15 cellular contexts compared by ENCODE assay signal in genomic region chr9:94929373-94929764, GRCh38.
DNase-seq lines count a peak whose midpoint lies in the region; ATAC-seq and TF ChIP-seq lines count a peak whose summit lies in the region.
"Had no signal": no experiment of that assay in that cellular context is flagged by ENCODE, and none has a peak within 500 bp of the region (broad histone marks: within the 10 kb centered on the region; RNA-seq: fewer than 3 reads in every experiment).

No MANE protein-coding gene starts in this region.

- ATAC-seq in left cardiac atrium (peak; percentile 64 to 65), psoas muscle (peak in 3 of 4 donors; percentile 39 to 56 (median 49))
- ATAC-seq in activated T-cell treated with anti-CD3 and anti-CD28 coated beads, Interleukin-2, amount 50 U/mL, for 72 hours (replicated peaks in 1 of 2) = no peak

- H3K27me3 Mint-ChIP-seq in activated T-cell treated with anti-CD3 and anti-CD28 coated beads, Interleukin-2, amount 50 U/mL, for 72 hours (ENCODE audit: low read depth) = no peaks in the 10 kb centered on the region
- H3K27me3 Mint-ChIP-seq: activated CD4-positive, alpha-beta T cell treated with anti-CD3 and anti-CD28 coated beads, Interleukin-2, amount 10 ng/mL, durations not matched to agents 7 days and 5 days; B cell had no signal

- TF ChIP-seq CTCF in cardiac fibroblast (IDR thresholded peaks at IDR 0.05; ENCODE audit: low read depth, low read length) = no peak
- TF ChIP-seq CTCF in psoas muscle (IDR thresholded peaks at IDR 0.05) = no peak

- intact Hi-C loops in left cardiac atrium (cut with DNase I) (no loop called here), psoas muscle (cut with DNase I) (no loop called here)

- H3K9me3 ChIP-seq in psoas muscle = no peaks in the 10 kb centered on the region

- no peaks in the 10 kb centered on the region for H3K36me3 Mint-ChIP-seq in activated T-cell treated with anti-CD3 and anti-CD28 coated beads, Interleukin-2, amount 50 U/mL, for 72 hours (ENCODE audit: insufficient read depth in 2 of 2)

- H3K27ac ChIP-seq in psoas muscle = peak overlapping the region; percentile 58

- H3K4me3 Mint-ChIP-seq in activated T-cell treated with anti-CD3 and anti-CD28 coated beads, Interleukin-2, amount 50 U/mL, for 72 hours = no peak overlapping the region
- H3K4me3 Mint-ChIP-seq: activated CD4-positive, alpha-beta T cell treated with anti-CD3 and anti-CD28 coated beads, Interleukin-2, amount 10 ng/mL, durations not matched to agents 7 days and 5 days; B cell; T-helper 1 cell treated with Interleukin-12 subunit alpha and Interleukin-12 subunit beta and Interleukin-4 antibody, amounts not matched to agents 30 μg/mL and 1 μg/mL, for 36 hours had no signal

- DNase-seq in HT1080 (ENCODE audit: low read depth) (peak; percentile 94), cardiac fibroblast (ENCODE audit: low read depth in 2 of 2) (peak; percentile 86 to 97), left cardiac atrium (peak; percentile 79), psoas muscle (peak in 1 of 2 donors; percentile 44), amygdala (lab: John Stamatoyannopoulos, UW) (no peak), NCI-H1694 treated with DMSO at 0.1 percent for 48 hours (lab: John Stamatoyannopoulos, UW) (no peak), pons (ENCODE audit: low spot score) (no peak)
- no peak for DNase-seq in activated T-cell treated with anti-CD3 and anti-CD28 coated beads, Interleukin-2, amount 50 U/mL, for 72 hours
- DNase-seq: activated CD4-positive, alpha-beta T cell treated with anti-CD3 and anti-CD28 coated beads, Interleukin-2, amount 10 ng/mL, durations not matched to agents 7 days and 5 days; foreskin fibroblast; NCI-H2171 treated with DMSO at 0.1 percent for 48 hours; occipital lobe; stimulated activated CD4-positive, alpha-beta T cell treated with anti-CD3 and anti-CD28 coated beads, Interleukin-1b, Interleukin-23, amount 100 ng/mL, for 48 hours had no signal

- 81 to 90% (median 83%) methylated on average over 10 of the region's 10 CpGs for WGBS in psoas muscle, 3 donors

- H3K4me1 ChIP-seq in psoas muscle = no peaks in the 10 kb centered on the region

- H3K9me3 Mint-ChIP-seq in activated T-cell treated with anti-CD3 and anti-CD28 coated beads, Interleukin-2, amount 50 U/mL, for 72 hours = no peaks in the 10 kb centered on the region
- H3K9me3 Mint-ChIP-seq: activated CD4-positive, alpha-beta T cell treated with anti-CD3 and anti-CD28 coated beads, Interleukin-2, amount 10 ng/mL, durations not matched to agents 7 days and 5 days; T-helper 1 cell treated with Interleukin-12 subunit alpha and Interleukin-12 subunit beta and Interleukin-4 antibody, amounts not matched to agents 30 μg/mL and 1 μg/mL, for 36 hours had no signal

- H3K4me3 ChIP-seq in cardiac fibroblast (replicated peaks in 1 of 2; ENCODE audit: low read depth in 2 of 2, low read length in 2 of 2) (no peak overlapping the region), psoas muscle (no peak overlapping the region)

- H3K27me3 ChIP-seq in psoas muscle (ENCODE audit: insufficient read depth in 3 of 3, low read length in 2 of 3) = no peaks in the 10 kb centered on the region

- H3K36me3 ChIP-seq in psoas muscle (ENCODE audit: insufficient read depth in 1 of 2, low read depth in 1 of 2) = no peaks in the 10 kb centered on the region

- no peaks in the 10 kb centered on the region for H3K4me1 Mint-ChIP-seq in activated T-cell treated with anti-CD3 and anti-CD28 coated beads, Interleukin-2, amount 50 U/mL, for 72 hours (ENCODE audit: low read depth)
- H3K4me1 Mint-ChIP-seq: activated CD4-positive, alpha-beta T cell treated with anti-CD3 and anti-CD28 coated beads, Interleukin-2, amount 10 ng/mL, durations not matched to agents 7 days and 5 days; B cell had no signal

- H3K27ac Mint-ChIP-seq in activated T-cell treated with anti-CD3 and anti-CD28 coated beads, Interleukin-2, amount 50 U/mL, for 72 hours = no peak overlapping the region
- H3K27ac Mint-ChIP-seq: activated CD4-positive, alpha-beta T cell treated with anti-CD3 and anti-CD28 coated beads, Interleukin-2, amount 10 ng/mL, durations not matched to agents 7 days and 5 days; B cell; T-helper 1 cell treated with Interleukin-12 subunit alpha and Interleukin-12 subunit beta and Interleukin-4 antibody, amounts not matched to agents 30 μg/mL and 1 μg/mL, for 36 hours had no signal

Comparison
In these comparisons a context has a peak if more than half of its experiments do, and no peak if none do; other contexts are left out.
1. DNase-seq: peak in HT1080 (single experiment), cardiac fibroblast (2 of 2) and left cardiac atrium (single experiment); none in amygdala (0 of 56), activated T-cell treated with anti-CD3 and anti-CD28 coated beads, Interleukin-2, amount 50 U/mL, for 72 hours (0 of 2), NCI-H1694 treated with DMSO at 0.1 percent for 48 hours (single experiment) and pons (single experiment).
2. ATAC-seq: peak in left cardiac atrium (2 of 2) and psoas muscle (3 of 4); none in activated T-cell treated with anti-CD3 and anti-CD28 coated beads, Interleukin-2, amount 50 U/mL, for 72 hours (0 of 2).